Comparison of ENCODE assay signal across 13 cellular contexts in genomic region chr15:65613365-65613764, GRCh38.
"Had no signal": no experiment of that assay in that cellular context is flagged by ENCODE, and none has a peak within 500 bp of the region (broad histone marks: within the 10 kb centered on the region; RNA-seq: fewer than 3 reads in every experiment).

No MANE protein-coding gene starts in this region.

- ATAC-seq: left lung had no signal

- H3K4me3 Mint-ChIP-seq: activated naive CD4-positive, alpha-beta T cell treated with anti-CD3 and anti-CD28 coated beads, Interleukin-2, amount 50 U/mL, for 24 hours; central memory CD8-positive, alpha-beta T cell; T-helper 2 cell treated with Interferon-gamma antibody and Interleukin-4, amounts not matched to agents 5 μg/mL and 100 μg/mL, for 36 hours had no signal

- H3K4me3 ChIP-seq: left lung, ovary, tibial artery had no signal

- H3K36me3 ChIP-seq: left lung, ovary, tibial artery had no signal

- H3K27ac ChIP-seq: ovary, tibial artery had no signal

- DNase-seq: activated CD4-positive, alpha-beta T cell treated with anti-CD3 and anti-CD28 coated beads for 4 hours; activated CD8-positive, alpha-beta memory T cell treated with anti-CD3 and anti-CD28 coated beads for 24 hours; amygdala; effector memory CD4-positive, alpha-beta T cell; left lung; ovary; stimulated activated CD4-positive, alpha-beta T cell treated with anti-CD3 and anti-CD28 coated beads, Interleukin-2, amount 100 ng/mL, for 48 hours; tibial artery had no signal

- H3K27ac Mint-ChIP-seq: activated naive CD4-positive, alpha-beta T cell treated with anti-CD3 and anti-CD28 coated beads, Interleukin-2, amount 50 U/mL, for 24 hours; activated T-helper 2 cell treated with anti-CD3 and anti-CD28 coated beads, Interferon-gamma antibody, Interleukin-2, Interleukin-4, amounts not matched to agents 10 μg/mL and 5 μg/mL and 100 μg/mL, durations not matched to agents 14 hours and 24 hours and 36 hours; T-helper 2 cell treated with Interferon-gamma antibody and Interleukin-4, amounts not matched to agents 5 μg/mL and 100 μg/mL, for 36 hours had no signal

- H3K9me3 Mint-ChIP-seq: activated naive CD4-positive, alpha-beta T cell treated with anti-CD3 and anti-CD28 coated beads, Interleukin-2, amount 50 U/mL, for 24 hours; activated T-helper 2 cell treated with anti-CD3 and anti-CD28 coated beads, Interferon-gamma antibody, Interleukin-2, Interleukin-4, amounts not matched to agents 10 μg/mL and 5 μg/mL and 100 μg/mL, durations not matched to agents 14 hours and 24 hours and 36 hours; central memory CD8-positive, alpha-beta T cell; T-helper 2 cell treated with Interferon-gamma antibody and Interleukin-4, amounts not matched to agents 5 μg/mL and 100 μg/mL, for 36 hours had no signal

- H3K36me3 Mint-ChIP-seq: activated naive CD4-positive, alpha-beta T cell treated with anti-CD3 and anti-CD28 coated beads, Interleukin-2, amount 50 U/mL, for 24 hours; brain had no signal

- H3K27me3 Mint-ChIP-seq: activated naive CD4-positive, alpha-beta T cell treated with anti-CD3 and anti-CD28 coated beads, Interleukin-2, amount 50 U/mL, for 24 hours; central memory CD8-positive, alpha-beta T cell had no signal

- H3K9me3 ChIP-seq: left lung, ovary, tibial artery had no signal

- H3K27me3 ChIP-seq: left lung, ovary, tibial artery had no signal
